6 cellular contexts compared by ENCODE assay signal in the genomic region with DNA sequence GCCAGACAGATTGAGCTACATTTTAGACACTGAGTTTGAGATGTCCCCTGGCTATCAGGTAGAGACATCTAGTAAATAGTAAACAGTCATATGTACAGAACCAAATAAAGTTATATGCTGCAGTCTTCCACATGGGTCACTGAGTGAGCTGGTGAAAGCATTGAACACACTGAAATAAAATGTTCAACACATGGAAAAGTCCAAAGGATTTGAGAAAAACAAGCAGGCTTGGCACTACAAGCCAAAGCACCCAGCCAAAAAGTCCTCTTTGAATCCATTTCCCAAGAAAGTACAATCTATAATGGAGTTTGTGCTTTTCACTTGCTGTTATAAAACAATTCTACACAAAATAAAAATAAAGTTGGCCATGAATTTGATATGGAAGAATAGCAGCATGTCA.
"Had no signal": no experiment of that assay in that cellular context is flagged by ENCODE, and none has a peak within 500 bp of the region (broad histone marks: within the 10 kb centered on the region; RNA-seq: fewer than 3 reads in every experiment).

No MANE protein-coding gene starts in this region.

- DNase-seq: IMR-90, KBM-7 had no signal

- H3K27ac Mint-ChIP-seq: IgD-negative memory B cell had no signal

- ATAC-seq: HepG2 had no signal

- H3K36me3 Mint-ChIP-seq: IgD-negative memory B cell had no signal

- H3K4me3 Mint-ChIP-seq: IgD-negative memory B cell had no signal

- H3K27ac ChIP-seq: HL-60 had no signal

- FAIRE-seq: HepG2, HTR-8/SVneo had no signal

- H3K27me3 Mint-ChIP-seq: IgD-negative memory B cell had no signal

- H3K9me3 Mint-ChIP-seq: IgD-negative memory B cell had no signal
